Comparison of ENCODE assay signal across 8 cellular contexts in genomic region chr17:78748048-78748729, GRCh38. TPM values are rescaled to one million over a fixed set of nuclear protein-coding genes. Genes with fewer than 3 reads are reported as not detected.
DNase-seq lines count a peak whose midpoint lies in the region; ATAC-seq lines count a peak whose summit lies in the region.

No MANE protein-coding gene starts in this region.

- in situ Hi-C loops in ACHN (cut with HindIII; ENCODE audit: low pct_ligation_motif_present, low pct_unique_long_range_greater_than_20kb, low sequenced_read_pairs), result no loop called here

- intact Hi-C loops in left colon (cut with DNase I, micrococcal nuclease), result no loop called here

- POLR2A ChIA-PET in activated CD4-positive, alpha-beta memory T cell treated with anti-CD3 and anti-CD28 coated beads, Interleukin-2, amount 10 ng/mL, durations not matched to agents 7 days and 5 days (lab: Charles Lee), result interaction anchor here (0.8 to 31.8 kb wide), 17 partner anchors 8 to 93 kb away, joined by 3 to 861 read pairs (median 6); partner anchors contain the start of gene CYTH1

- peak overlapping the region; percentile 90 for H3K27ac Mint-ChIP-seq in activated CD4-positive, alpha-beta memory T cell treated with anti-CD3 and anti-CD28 coated beads, Interleukin-2, amount 10 ng/mL, durations not matched to agents 7 days and 5 days

- peak overlapping the region; percentile 69 for H3K4me3 Mint-ChIP-seq in activated CD4-positive, alpha-beta memory T cell treated with anti-CD3 and anti-CD28 coated beads, Interleukin-2, amount 10 ng/mL, durations not matched to agents 7 days and 5 days

- H3K36me3 Mint-ChIP-seq in activated CD4-positive, alpha-beta memory T cell treated with anti-CD3 and anti-CD28 coated beads, Interleukin-2, amount 10 ng/mL, durations not matched to agents 7 days and 5 days (ENCODE audit: low read depth), result peaks cover 51% of the 10 kb centered on the region

- H3K9me3 Mint-ChIP-seq in activated CD4-positive, alpha-beta memory T cell treated with anti-CD3 and anti-CD28 coated beads, Interleukin-2, amount 10 ng/mL, durations not matched to agents 7 days and 5 days, result no peaks in the 10 kb centered on the region

- ATAC-seq in GM21825 (IDR thresholded peaks at IDR 0.05; ENCODE audit: unreplicated experiment) (peak; percentile 47), left colon (peak; percentile 25)

- CTCF ChIA-PET in activated CD4-positive, alpha-beta memory T cell treated with anti-CD3 and anti-CD28 coated beads, Interleukin-2, amount 10 ng/mL, durations not matched to agents 7 days and 5 days (lab: Charles Lee), result interaction anchor here (0.7 to 5.8 kb wide), 13 partner anchors 11 to 388 kb away, joined by 3 to 40 read pairs (median 6); partner anchors contain the start of gene SOCS3

- no peaks in the 10 kb centered on the region for H3K27me3 Mint-ChIP-seq in activated CD4-positive, alpha-beta memory T cell treated with anti-CD3 and anti-CD28 coated beads, Interleukin-2, amount 10 ng/mL, durations not matched to agents 7 days and 5 days

- H3K4me1 Mint-ChIP-seq in activated CD4-positive, alpha-beta memory T cell treated with anti-CD3 and anti-CD28 coated beads, Interleukin-2, amount 10 ng/mL, durations not matched to agents 7 days and 5 days, result peaks cover 95% of the 10 kb centered on the region

- DNase-seq in COLO668 (lab: John Stamatoyannopoulos, UW; ENCODE audit: unreplicated experiment), result peak; percentile 8
- DNase-seq in activated CD4-positive, alpha-beta memory T cell treated with anti-CD3 and anti-CD28 coated beads, Interleukin-2, amount 10 ng/mL, durations not matched to agents 7 days and 5 days, result peak; percentile 72
- DNase-seq in left colon, result no peak
- DNase-seq in ACHN, result no peak
- DNase-seq in nucleus accumbens (lab: John Stamatoyannopoulos, UW), result no peak
- DNase-seq in KG1 (lab: John Stamatoyannopoulos, UW), result no peak
- no peak for DNase-seq in Ammon's horn (ENCODE audit: low spot score)

RNA-seq across cellular contexts. Expression of gene CYTH1, which starts 33.9 kb away (rescaled TPM):
- 100 to 1,000 TPM; 288 to 309 TPM for total RNA-seq in activated CD4-positive, alpha-beta memory T cell treated with anti-CD3 and anti-CD28 coated beads, Interleukin-2, amount 10 ng/mL, durations not matched to agents 7 days and 5 days
- 10 to 100 TPM; 70.6 to 79.0 TPM for total RNA-seq in left colon

Comparison
In these comparisons a context has a peak if more than half of its experiments do, and no peak if none do; other contexts are left out.
1. DNase-seq: peak in COLO668 (single experiment) and activated CD4-positive, alpha-beta memory T cell treated with anti-CD3 and anti-CD28 coated beads, Interleukin-2, amount 10 ng/mL, durations not matched to agents 7 days and 5 days (single experiment); none in left colon (0 of 2), ACHN (single experiment), nucleus accumbens (0 of 56), KG1 (single experiment) and Ammon's horn (single experiment).